2 cellular contexts compared by ENCODE assay signal in the genomic region with DNA sequence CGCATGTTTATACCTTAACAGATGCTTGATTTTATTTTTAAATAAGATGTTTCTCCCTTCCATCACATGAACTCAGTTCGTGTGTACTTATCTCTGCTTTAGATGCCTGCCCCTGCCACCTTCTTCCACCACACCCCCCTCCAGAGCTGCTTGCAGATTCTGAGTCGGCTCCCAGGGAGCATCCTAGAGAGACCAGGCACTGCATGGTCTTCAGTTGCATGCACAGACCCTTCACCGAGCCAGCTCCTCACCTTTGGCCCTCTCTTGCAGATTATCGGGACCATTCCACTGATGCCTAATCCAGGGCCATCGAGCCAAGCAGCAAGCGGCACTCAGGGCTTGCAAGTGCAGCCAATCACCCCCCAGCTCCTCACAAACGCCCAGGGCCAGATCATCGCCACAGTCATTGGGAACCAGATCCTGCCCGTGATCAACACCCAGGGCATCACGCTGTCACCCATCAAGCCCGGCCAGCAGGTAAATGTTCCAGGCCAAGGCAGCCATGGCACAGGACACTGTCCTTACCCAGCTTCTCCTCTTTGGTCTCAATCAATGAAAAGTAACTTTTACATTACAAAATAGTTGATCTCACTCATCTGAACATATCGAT.
TF ChIP-seq lines count a peak whose summit lies in the region.

No MANE protein-coding gene starts in this region.

TF ChIP-seq in GM23338, 12 proteins besides CTCF, POLR2A, EP300 and RAD21:
- no peak for TF ChIP-seq JUNB (IDR thresholded peaks at IDR 0.05; ENCODE audit: unreplicated experiment)
- TF ChIP-seq ZNF114 (CRISPR knock-in tag; IDR thresholded peaks at IDR 0.05) = no peak
- no peak for TF ChIP-seq EZH2 (IDR thresholded peaks at IDR 0.05; ENCODE audit: low read depth, unreplicated experiment)
- TF ChIP-seq, protein P1, sequence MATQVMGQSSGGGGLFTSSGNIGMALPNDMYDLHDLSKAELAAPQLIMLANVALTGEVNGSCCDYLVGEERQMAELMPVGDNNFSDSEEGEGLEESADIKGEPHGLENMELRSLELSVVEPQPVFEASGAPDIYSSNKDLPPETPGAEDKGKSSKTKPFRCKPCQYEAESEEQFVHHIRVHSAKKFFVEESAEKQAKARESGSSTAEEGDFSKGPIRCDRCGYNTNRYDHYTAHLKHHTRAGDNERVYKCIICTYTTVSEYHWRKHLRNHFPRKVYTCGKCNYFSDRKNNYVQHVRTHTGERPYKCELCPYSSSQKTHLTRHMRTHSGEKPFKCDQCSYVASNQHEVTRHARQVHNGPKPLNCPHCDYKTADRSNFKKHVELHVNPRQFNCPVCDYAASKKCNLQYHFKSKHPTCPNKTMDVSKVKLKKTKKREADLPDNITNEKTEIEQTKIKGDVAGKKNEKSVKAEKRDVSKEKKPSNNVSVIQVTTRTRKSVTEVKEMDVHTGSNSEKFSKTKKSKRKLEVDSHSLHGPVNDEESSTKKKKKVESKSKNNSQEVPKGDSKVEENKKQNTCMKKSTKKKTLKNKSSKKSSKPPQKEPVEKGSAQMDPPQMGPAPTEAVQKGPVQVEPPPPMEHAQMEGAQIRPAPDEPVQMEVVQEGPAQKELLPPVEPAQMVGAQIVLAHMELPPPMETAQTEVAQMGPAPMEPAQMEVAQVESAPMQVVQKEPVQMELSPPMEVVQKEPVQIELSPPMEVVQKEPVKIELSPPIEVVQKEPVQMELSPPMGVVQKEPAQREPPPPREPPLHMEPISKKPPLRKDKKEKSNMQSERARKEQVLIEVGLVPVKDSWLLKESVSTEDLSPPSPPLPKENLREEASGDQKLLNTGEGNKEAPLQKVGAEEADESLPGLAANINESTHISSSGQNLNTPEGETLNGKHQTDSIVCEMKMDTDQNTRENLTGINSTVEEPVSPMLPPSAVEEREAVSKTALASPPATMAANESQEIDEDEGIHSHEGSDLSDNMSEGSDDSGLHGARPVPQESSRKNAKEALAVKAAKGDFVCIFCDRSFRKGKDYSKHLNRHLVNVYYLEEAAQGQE (IDR thresholded peaks at IDR 0.05; ENCODE audit: unreplicated experiment) = no peak
- TF ChIP-seq STAT1 (IDR thresholded peaks at IDR 0.05; ENCODE audit: unreplicated experiment) = no peak
- TF ChIP-seq EZH2phosphoT487 (IDR thresholded peaks at IDR 0.05; ENCODE audit: unreplicated experiment) = no peak
- no peak for TF ChIP-seq ZNF331 (CRISPR knock-in tag; IDR thresholded peaks at IDR 0.05; ENCODE audit: low read depth)

TF ChIP-seq in H1, 55 proteins besides CTCF, POLR2A, EP300 and RAD21:
- TF ChIP-seq YY1 (IDR thresholded peaks at IDR 0.05; ENCODE audit: low read depth, low read length) = no peak
- TF ChIP-seq CTBP2 (IDR thresholded peaks at IDR 0.05; ENCODE audit: borderline replicate concordance, insufficient read depth, insufficient read length, low read length) = no peak
- no peak for TF ChIP-seq EZH2 (IDR thresholded peaks at IDR 0.05; ENCODE audit: low read depth, low read length, severe bottlenecking)
- TF ChIP-seq GABPA (IDR thresholded peaks at IDR 0.05; ENCODE audit: borderline replicate concordance, insufficient read depth, low read length) = no peak
- TF ChIP-seq POLR2AphosphoS5 (IDR thresholded peaks at IDR 0.05; ENCODE audit: low read depth, low read length) = no peak
- no peak for TF ChIP-seq SUZ12 (IDR thresholded peaks at IDR 0.05; ENCODE audit: low read length)
- no peak for TF ChIP-seq FOSL1 (IDR thresholded peaks at IDR 0.05; ENCODE audit: insufficient read depth, low read depth, low read length)
- TF ChIP-seq, protein P2, sequence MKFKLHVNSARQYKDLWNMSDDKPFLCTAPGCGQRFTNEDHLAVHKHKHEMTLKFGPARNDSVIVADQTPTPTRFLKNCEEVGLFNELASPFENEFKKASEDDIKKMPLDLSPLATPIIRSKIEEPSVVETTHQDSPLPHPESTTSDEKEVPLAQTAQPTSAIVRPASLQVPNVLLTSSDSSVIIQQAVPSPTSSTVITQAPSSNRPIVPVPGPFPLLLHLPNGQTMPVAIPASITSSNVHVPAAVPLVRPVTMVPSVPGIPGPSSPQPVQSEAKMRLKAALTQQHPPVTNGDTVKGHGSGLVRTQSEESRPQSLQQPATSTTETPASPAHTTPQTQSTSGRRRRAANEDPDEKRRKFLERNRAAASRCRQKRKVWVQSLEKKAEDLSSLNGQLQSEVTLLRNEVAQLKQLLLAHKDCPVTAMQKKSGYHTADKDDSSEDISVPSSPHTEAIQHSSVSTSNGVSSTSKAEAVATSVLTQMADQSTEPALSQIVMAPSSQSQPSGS (IDR thresholded peaks at IDR 0.05; ENCODE audit: low read length) = no peak
- TF ChIP-seq TBP (IDR thresholded peaks at IDR 0.05; ENCODE audit: low read depth, low read length) = no peak
- TF ChIP-seq SRF (IDR thresholded peaks at IDR 0.05; ENCODE audit: low read depth, low read length) = no peak
- TF ChIP-seq, protein P3, sequence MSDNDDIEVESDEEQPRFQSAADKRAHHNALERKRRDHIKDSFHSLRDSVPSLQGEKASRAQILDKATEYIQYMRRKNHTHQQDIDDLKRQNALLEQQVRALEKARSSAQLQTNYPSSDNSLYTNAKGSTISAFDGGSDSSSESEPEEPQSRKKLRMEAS (IDR thresholded peaks at IDR 0.05) = no peak
- TF ChIP-seq SIN3A (conservative IDR thresholded peaks at IDR 0.05 in 1 of 2, IDR thresholded peaks at IDR 0.05 in 1 of 2; ENCODE audit: low read depth in 1 of 2, low read length in 2 of 2) = no peak
- TF ChIP-seq BCL11A (IDR thresholded peaks at IDR 0.05; ENCODE audit: low read depth in 2 of 2, low read length in 2 of 2) = no peak
- no peak for TF ChIP-seq JUN (IDR thresholded peaks at IDR 0.05; ENCODE audit: low read depth, low read length)
- TF ChIP-seq KDM5A (IDR thresholded peaks at IDR 0.05; ENCODE audit: low read length) = no peak
- no peak for TF ChIP-seq SP2 (IDR thresholded peaks at IDR 0.05; ENCODE audit: low read length)
- TF ChIP-seq JUND (IDR thresholded peaks at IDR 0.05; ENCODE audit: low read length) = no peak
